20 cellular contexts compared by ENCODE assay signal in genomic region chr6:130494745-130495144, GRCh38.
"Had no signal": no experiment of that assay in that cellular context is flagged by ENCODE, and none has a peak within 500 bp of the region (broad histone marks: within the 10 kb centered on the region; RNA-seq: fewer than 3 reads in every experiment).

No MANE protein-coding gene starts in this region.

- H3K36me3 Mint-ChIP-seq: activated naive CD4-positive, alpha-beta T cell treated with anti-CD3 and anti-CD28 coated beads, Interleukin-2, amount 50 U/mL, for 72 hours; brain; mesothelial cell of epicardium had no signal

- H3K27me3 Mint-ChIP-seq: central memory CD8-positive, alpha-beta T cell; dendritic cell treated with granulocyte-macrophage colony-stimulating factor and Interleukin-4, amounts not matched to agents 40 ng/mL and 50 ng/mL, for 4 days; stimulated activated naive B cell treated with anti-CD40 and anti-IgM and Interleukin-4, amounts not matched to agents 10 μg/mL and 1 μg/mL and 100 μg/mL, for 72 hours; T-helper 17 cell had no signal

- H3K27ac Mint-ChIP-seq: activated naive CD4-positive, alpha-beta T cell treated with anti-CD3 and anti-CD28 coated beads, Interleukin-2, amount 50 U/mL, for 72 hours; brain; dendritic cell treated with granulocyte-macrophage colony-stimulating factor and Interleukin-4, amounts not matched to agents 40 ng/mL and 50 ng/mL, for 4 days; mesothelial cell of epicardium; nephron; stimulated activated naive B cell treated with anti-CD40 and anti-IgM and Interleukin-4, amounts not matched to agents 10 μg/mL and 1 μg/mL and 100 μg/mL, for 72 hours; T-helper 17 cell had no signal

- H3K27ac ChIP-seq: esophagus squamous epithelium, foreskin keratinocyte, sigmoid colon, WERI-Rb-1 had no signal

- H3K4me3 Mint-ChIP-seq: brain; central memory CD8-positive, alpha-beta T cell; dendritic cell treated with granulocyte-macrophage colony-stimulating factor and Interleukin-4, amounts not matched to agents 40 ng/mL and 50 ng/mL, for 4 days; mesothelial cell of epicardium; nephron; stimulated activated naive B cell treated with anti-CD40 and anti-IgM and Interleukin-4, amounts not matched to agents 10 μg/mL and 1 μg/mL and 100 μg/mL, for 72 hours; T-helper 17 cell had no signal

- H3K9me3 ChIP-seq: esophagus squamous epithelium, sigmoid colon had no signal

- H3K4me1 ChIP-seq: esophagus squamous epithelium, foreskin keratinocyte, sigmoid colon had no signal

- H3K4me1 Mint-ChIP-seq: brain; central memory CD8-positive, alpha-beta T cell; mesothelial cell of epicardium; nephron; stimulated activated naive B cell treated with anti-CD40 and anti-IgM and Interleukin-4, amounts not matched to agents 10 μg/mL and 1 μg/mL and 100 μg/mL, for 72 hours had no signal

- H3K9me3 Mint-ChIP-seq: central memory CD8-positive, alpha-beta T cell; dendritic cell treated with granulocyte-macrophage colony-stimulating factor and Interleukin-4, amounts not matched to agents 40 ng/mL and 50 ng/mL, for 4 days had no signal

- H3K36me3 ChIP-seq: esophagus squamous epithelium, sigmoid colon, WERI-Rb-1 had no signal

- H3K4me3 ChIP-seq: esophagus squamous epithelium, lung, sigmoid colon had no signal

- FAIRE-seq: kidney had no signal

- DNase-seq: activated CD4-positive, alpha-beta T cell treated with anti-CD3 and anti-CD28 coated beads, Interleukin-2, amount 50 U/mL, for 4 hours; activated gamma-delta T cell; amygdala; effector memory CD4-positive, alpha-beta T cell; esophagus squamous epithelium; hypothalamus; kidney; posterior cingulate gyrus; sigmoid colon; stimulated activated naive B cell treated with anti-CD40 and anti-IgM and Interleukin-4, amounts not matched to agents 10 μg/mL and 1 μg/mL and 100 μg/mL, for 72 hours; T-helper 17 cell; WERI-Rb-1 had no signal

- H3K27me3 ChIP-seq: esophagus squamous epithelium, foreskin keratinocyte, sigmoid colon had no signal
